Comparison of ENCODE assay signal across 1 cellular context in the genomic region with DNA sequence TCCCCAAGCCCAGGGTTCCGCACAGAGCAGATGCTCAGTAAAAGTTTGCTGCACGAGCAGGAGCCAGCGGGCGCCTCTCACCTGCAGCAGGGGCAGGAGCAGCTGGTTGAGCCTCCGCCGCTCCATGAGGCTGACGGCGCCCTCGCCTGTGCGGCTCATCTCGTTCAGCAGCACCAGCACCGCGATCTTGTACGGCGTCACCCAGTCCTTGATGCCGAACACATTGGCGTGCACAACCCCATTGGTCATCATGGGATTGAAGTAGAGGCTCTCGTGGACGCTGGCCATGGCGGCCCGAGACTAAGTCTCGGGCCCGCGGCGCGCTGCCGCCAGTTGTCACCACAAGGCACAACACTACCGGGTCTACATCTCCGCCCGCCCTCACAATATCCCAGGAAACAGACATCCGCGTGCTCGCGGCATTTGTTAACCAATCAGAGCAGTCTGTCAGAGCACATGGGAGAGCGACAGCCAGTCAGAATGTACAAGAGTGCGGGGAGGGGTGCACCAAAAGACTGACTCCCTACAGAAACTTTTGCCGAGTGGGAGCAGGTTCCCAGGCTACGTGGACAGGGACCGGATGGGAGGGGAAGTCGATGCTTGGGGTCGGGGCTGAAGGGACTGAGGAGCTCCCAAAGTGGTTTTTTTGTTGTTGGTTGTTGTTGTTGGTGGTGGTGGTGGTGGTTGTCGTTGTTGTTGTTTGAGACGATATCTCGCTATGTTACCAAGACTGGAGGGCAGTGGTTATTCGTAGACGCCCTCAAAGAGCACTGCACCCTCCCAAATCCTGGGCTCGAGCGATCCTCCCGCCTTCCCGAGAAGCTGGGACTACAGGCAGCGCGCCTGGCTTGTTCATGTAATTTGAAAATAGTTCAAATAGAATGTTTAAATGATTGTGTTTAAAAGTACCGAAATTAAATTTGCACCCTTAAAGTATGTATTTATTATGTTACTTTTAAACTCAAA.
TF ChIP-seq lines count a peak whose summit lies in the region.

A gene with protein sequence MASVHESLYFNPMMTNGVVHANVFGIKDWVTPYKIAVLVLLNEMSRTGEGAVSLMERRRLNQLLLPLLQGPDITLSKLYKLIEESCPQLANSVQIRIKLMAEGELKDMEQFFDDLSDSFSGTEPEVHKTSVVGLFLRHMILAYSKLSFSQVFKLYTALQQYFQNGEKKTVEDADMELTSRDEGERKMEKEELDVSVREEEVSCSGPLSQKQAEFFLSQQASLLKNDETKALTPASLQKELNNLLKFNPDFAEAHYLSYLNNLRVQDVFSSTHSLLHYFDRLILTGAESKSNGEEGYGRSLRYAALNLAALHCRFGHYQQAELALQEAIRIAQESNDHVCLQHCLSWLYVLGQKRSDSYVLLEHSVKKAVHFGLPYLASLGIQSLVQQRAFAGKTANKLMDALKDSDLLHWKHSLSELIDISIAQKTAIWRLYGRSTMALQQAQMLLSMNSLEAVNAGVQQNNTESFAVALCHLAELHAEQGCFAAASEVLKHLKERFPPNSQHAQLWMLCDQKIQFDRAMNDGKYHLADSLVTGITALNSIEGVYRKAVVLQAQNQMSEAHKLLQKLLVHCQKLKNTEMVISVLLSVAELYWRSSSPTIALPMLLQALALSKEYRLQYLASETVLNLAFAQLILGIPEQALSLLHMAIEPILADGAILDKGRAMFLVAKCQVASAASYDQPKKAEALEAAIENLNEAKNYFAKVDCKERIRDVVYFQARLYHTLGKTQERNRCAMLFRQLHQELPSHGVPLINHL (minus strand): TSS at position 359 of the 966 bp plus-strand sequence. CDS start 71 bp downstream, at position 288.

TF ChIP-seq in K562, 482 proteins besides CTCF, POLR2A, EP300 and RAD21 (continued from another document and continues in another):
- TF ChIP-seq, protein P1, sequence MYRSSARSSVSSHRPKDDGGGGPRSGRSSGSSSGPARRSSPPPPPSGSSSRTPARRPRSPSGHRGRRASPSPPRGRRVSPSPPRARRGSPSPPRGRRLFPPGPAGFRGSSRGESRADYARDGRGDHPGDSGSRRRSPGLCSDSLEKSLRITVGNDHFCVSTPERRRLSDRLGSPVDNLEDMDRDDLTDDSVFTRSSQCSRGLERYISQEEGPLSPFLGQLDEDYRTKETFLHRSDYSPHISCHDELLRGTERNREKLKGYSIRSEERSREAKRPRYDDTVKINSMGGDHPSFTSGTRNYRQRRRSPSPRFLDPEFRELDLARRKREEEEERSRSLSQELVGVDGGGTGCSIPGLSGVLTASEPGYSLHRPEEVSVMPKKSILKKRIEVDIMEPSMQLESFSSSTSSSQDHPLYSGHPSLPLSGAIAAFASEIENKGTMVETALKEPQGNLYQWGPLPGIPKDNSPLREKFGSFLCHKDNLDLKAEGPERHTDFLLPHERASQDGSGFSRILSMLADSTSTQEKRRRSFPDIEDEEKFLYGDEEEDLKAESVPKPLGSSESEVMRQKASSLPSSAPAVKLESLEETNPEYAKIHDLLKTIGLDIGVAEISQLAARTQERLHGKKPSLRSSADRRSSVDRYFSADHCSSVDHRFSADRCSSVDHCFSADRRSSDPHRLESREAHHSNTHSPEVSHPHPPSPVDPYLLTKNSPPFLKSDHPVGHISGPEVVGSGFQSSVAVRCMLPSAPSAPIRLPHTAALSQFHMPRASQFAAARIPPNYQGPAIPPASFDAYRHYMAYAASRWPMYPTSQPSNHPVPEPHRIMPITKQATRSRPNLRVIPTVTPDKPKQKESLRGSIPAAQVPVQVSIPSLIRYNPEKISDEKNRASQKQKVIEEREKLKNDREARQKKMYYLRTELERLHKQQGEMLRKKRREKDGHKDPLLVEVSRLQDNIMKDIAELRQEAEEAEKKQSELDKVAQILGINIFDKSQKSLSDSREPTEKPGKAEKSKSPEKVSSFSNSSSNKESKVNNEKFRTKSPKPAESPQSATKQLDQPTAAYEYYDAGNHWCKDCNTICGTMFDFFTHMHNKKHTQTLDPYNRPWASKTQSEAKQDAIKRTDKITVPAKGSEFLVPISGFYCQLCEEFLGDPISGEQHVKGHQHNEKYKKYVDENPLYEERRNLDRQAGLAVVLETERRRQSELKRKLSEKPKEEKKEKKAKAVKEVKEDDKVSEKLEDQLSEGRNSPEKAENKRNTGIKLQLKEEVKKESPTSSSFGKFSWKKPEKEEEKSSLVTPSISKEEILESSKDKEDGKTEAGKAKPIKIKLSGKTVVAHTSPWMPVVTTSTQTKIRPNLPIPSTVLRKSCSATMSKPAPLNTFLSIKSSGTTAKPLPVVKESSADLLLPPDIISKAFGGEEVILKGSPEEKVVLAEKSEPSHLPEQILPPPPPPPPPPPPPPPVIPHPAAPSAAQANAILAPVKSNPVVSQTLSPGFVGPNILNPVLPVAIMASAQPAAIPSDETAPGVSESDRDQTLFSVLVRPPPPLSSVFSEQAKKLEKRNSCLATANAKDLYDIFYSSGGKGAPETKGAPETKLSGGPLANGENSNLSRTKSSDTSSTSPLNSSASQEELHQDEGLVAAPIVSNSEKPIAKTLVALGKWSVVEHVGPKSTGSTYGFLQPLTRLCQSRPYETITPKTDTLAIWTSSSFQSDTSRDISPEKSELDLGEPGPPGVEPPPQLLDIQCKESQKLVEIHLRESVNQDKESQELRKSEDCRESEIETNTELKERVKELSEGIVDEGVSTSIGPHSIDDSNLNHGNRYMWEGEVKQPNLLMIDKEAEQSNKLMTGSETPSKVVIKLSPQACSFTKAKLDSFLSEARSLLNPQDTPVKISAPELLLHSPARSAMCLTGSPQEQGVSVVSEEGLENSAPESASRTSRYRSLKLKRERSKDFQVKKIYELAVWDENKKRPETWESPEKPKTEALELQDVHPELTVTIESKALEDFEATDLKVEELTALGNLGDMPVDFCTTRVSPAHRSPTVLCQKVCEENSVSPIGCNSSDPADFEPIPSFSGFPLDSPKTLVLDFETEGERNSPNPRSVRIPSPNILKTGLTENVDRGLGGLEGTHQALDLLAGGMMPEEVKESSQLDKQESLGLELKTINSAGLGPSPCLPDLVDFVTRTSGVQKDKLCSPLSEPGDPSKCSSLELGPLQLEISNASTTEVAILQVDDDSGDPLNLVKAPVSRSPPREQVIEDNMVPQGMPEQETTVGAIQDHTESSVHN (IDR thresholded peaks at IDR 0.05; ENCODE audit: borderline replicate concordance in 1 of 2, low read depth in 1 of 2), result peak in 1 of 2 experiments; percentile 91; a peak in 2 of 4 replicates
- TF ChIP-seq SMAD1 (IDR thresholded peaks at IDR 0.05; ENCODE audit: low read depth, low read length, partially characterized antibody) (peak; percentile 63), COPS2 (conservative IDR thresholded peaks at IDR 0.05) (no peak), CXXC5 (CRISPR knock-in tag; IDR thresholded peaks at IDR 0.05) (peak; percentile 96), BDP1 (IDR thresholded peaks at IDR 0.05; ENCODE audit: insufficient read depth, insufficient read length) (no peak), GABPA (tag; conservative IDR thresholded peaks at IDR 0.05; ENCODE audit: low read depth) (peak; percentile 95), PTBP1 (IDR thresholded peaks at IDR 0.05; ENCODE audit: low read depth, low read length) (no peak), ZNF699 (CRISPR knock-in tag; IDR thresholded peaks at IDR 0.05; ENCODE audit: insufficient replicate concordance) (no peak), RB1 (IDR thresholded peaks at IDR 0.05; ENCODE audit: low read depth) (0 out of 2 replicates have a peak, but pooled peaks have one; percentile 44), TEAD4 (IDR thresholded peaks at IDR 0.05; ENCODE audit: low read length) (peak; percentile 22; the same call in 1 of the 2 replicates), TEAD4 (CRISPR knock-in tag; IDR thresholded peaks at IDR 0.05; ENCODE audit: borderline replicate concordance) (no peak), HNRNPK (IDR thresholded peaks at IDR 0.05; ENCODE audit: low read depth, low read length, poor library complexity, severe bottlenecking) (no peak), ZNF668 (CRISPR knock-in tag; IDR thresholded peaks at IDR 0.05) (no peak), MECOM (CRISPR knock-in tag; IDR thresholded peaks at IDR 0.05) (no peak), TBL1XR1 (IDR thresholded peaks at IDR 0.05; ENCODE audit: low read length in 2 of 2) (peak; percentile 34 to 55; a peak in 2 of 4 replicates), MAFF (IDR thresholded peaks at IDR 0.05; ENCODE audit: low read length) (no peak), TAF7 (tag; IDR thresholded peaks at IDR 0.05) (peak; percentile 88), SREBF1 (IDR thresholded peaks at IDR 0.05; ENCODE audit: borderline replicate concordance, low read depth, low read length) (no peak), ZNF589 (CRISPR knock-in tag; IDR thresholded peaks at IDR 0.05; ENCODE audit: low read depth) (no peak), FOS (IDR thresholded peaks at IDR 0.05; ENCODE audit: extremely low read depth, insufficient read length) (peak; percentile 95), ZNF696 (CRISPR knock-in tag; conservative IDR thresholded peaks at IDR 0.05) (no peak), ELF1 (tag; IDR thresholded peaks at IDR 0.05) (peak; percentile 88), MAZ (CRISPR knock-in tag; conservative IDR thresholded peaks at IDR 0.05 in 1 of 2, IDR thresholded peaks at IDR 0.05 in 1 of 2) (peak; percentile 89), HSF4 (CRISPR knock-in tag; IDR thresholded peaks at IDR 0.05; ENCODE audit: borderline replicate concordance) (no peak), SIRT6 (IDR thresholded peaks at IDR 0.05; ENCODE audit: low read depth, low read length) (no peak), ZNF146 (CRISPR knock-in tag; IDR thresholded peaks at IDR 0.05; ENCODE audit: unreplicated experiment) (no peak), MEF2D (tag; conservative IDR thresholded peaks at IDR 0.05; ENCODE audit: low read depth) (no peak; the same call in 1 of the 2 replicates), SMAD2 (IDR thresholded peaks at IDR 0.05; ENCODE audit: low read depth, low read length) (no peak)
- TF ChIP-seq, protein P2, sequence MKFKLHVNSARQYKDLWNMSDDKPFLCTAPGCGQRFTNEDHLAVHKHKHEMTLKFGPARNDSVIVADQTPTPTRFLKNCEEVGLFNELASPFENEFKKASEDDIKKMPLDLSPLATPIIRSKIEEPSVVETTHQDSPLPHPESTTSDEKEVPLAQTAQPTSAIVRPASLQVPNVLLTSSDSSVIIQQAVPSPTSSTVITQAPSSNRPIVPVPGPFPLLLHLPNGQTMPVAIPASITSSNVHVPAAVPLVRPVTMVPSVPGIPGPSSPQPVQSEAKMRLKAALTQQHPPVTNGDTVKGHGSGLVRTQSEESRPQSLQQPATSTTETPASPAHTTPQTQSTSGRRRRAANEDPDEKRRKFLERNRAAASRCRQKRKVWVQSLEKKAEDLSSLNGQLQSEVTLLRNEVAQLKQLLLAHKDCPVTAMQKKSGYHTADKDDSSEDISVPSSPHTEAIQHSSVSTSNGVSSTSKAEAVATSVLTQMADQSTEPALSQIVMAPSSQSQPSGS (CRISPR knock-in tag; IDR thresholded peaks at IDR 0.05), result no peak
- TF ChIP-seq, protein P3, sequence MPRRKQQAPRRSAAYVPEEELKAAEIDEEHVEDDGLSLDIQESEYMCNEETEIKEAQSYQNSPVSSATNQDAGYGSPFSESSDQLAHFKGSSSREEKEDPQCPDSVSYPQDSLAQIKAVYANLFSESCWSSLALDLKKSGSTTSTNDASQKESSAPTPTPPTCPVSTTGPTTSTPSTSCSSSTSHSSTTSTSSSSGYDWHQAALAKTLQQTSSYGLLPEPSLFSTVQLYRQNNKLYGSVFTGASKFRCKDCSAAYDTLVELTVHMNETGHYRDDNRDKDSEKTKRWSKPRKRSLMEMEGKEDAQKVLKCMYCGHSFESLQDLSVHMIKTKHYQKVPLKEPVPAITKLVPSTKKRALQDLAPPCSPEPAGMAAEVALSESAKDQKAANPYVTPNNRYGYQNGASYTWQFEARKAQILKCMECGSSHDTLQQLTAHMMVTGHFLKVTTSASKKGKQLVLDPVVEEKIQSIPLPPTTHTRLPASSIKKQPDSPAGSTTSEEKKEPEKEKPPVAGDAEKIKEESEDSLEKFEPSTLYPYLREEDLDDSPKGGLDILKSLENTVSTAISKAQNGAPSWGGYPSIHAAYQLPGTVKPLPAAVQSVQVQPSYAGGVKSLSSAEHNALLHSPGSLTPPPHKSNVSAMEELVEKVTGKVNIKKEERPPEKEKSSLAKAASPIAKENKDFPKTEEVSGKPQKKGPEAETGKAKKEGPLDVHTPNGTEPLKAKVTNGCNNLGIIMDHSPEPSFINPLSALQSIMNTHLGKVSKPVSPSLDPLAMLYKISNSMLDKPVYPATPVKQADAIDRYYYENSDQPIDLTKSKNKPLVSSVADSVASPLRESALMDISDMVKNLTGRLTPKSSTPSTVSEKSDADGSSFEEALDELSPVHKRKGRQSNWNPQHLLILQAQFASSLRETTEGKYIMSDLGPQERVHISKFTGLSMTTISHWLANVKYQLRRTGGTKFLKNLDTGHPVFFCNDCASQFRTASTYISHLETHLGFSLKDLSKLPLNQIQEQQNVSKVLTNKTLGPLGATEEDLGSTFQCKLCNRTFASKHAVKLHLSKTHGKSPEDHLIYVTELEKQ (CRISPR knock-in tag; IDR thresholded peaks at IDR 0.05), result no peak
- TF ChIP-seq, protein P4, sequence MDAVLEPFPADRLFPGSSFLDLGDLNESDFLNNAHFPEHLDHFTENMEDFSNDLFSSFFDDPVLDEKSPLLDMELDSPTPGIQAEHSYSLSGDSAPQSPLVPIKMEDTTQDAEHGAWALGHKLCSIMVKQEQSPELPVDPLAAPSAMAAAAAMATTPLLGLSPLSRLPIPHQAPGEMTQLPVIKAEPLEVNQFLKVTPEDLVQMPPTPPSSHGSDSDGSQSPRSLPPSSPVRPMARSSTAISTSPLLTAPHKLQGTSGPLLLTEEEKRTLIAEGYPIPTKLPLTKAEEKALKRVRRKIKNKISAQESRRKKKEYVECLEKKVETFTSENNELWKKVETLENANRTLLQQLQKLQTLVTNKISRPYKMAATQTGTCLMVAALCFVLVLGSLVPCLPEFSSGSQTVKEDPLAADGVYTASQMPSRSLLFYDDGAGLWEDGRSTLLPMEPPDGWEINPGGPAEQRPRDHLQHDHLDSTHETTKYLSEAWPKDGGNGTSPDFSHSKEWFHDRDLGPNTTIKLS (IDR thresholded peaks at IDR 0.05; ENCODE audit: borderline replicate concordance, low read depth), result peak; percentile 100
- TF ChIP-seq, protein P5, sequence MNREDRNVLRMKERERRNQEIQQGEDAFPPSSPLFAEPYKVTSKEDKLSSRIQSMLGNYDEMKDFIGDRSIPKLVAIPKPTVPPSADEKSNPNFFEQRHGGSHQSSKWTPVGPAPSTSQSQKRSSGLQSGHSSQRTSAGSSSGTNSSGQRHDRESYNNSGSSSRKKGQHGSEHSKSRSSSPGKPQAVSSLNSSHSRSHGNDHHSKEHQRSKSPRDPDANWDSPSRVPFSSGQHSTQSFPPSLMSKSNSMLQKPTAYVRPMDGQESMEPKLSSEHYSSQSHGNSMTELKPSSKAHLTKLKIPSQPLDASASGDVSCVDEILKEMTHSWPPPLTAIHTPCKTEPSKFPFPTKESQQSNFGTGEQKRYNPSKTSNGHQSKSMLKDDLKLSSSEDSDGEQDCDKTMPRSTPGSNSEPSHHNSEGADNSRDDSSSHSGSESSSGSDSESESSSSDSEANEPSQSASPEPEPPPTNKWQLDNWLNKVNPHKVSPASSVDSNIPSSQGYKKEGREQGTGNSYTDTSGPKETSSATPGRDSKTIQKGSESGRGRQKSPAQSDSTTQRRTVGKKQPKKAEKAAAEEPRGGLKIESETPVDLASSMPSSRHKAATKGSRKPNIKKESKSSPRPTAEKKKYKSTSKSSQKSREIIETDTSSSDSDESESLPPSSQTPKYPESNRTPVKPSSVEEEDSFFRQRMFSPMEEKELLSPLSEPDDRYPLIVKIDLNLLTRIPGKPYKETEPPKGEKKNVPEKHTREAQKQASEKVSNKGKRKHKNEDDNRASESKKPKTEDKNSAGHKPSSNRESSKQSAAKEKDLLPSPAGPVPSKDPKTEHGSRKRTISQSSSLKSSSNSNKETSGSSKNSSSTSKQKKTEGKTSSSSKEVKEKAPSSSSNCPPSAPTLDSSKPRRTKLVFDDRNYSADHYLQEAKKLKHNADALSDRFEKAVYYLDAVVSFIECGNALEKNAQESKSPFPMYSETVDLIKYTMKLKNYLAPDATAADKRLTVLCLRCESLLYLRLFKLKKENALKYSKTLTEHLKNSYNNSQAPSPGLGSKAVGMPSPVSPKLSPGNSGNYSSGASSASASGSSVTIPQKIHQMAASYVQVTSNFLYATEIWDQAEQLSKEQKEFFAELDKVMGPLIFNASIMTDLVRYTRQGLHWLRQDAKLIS (CRISPR knock-in tag; IDR thresholded peaks at IDR 0.05), result no peak
